ENCODE assay signal across 14 cellular contexts in the genomic region with DNA sequence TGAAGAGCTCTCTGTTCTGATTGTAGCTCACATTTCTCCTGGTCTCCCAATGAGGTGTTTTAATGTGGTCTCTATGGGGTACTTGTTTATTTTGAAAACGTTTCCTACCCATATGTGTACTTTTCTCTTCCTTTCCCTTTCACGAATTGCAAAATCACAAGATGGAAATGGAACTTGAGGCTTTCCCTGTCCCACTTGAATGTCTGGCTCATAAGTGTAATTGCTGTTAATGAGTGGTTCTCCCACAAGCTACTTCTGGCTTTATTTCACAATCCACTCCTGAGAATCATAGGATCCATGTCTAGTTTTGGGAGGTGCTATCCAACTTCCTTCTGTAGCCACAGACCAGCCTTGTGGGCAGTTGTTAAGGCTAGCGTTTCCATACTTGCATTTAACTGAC.
A peak's percentile ranks its signal among the peaks of the same experiment; 100 is the strongest.
DNase-seq lines count a peak whose midpoint lies in the region; FAIRE-seq and TF ChIP-seq lines count a peak whose summit lies in the region.
"Had no signal": no experiment of that assay in that cellular context is flagged by ENCODE, and none has a peak within 500 bp of the region (broad histone marks: within the 10 kb centered on the region; RNA-seq: fewer than 3 reads in every experiment).

No MANE protein-coding gene starts in this region.

- H3K4me1 ChIP-seq in HUES48 (ENCODE audit: control insufficient read depth, insufficient read depth, low read length) (peaks cover 19% of the 10 kb centered on the region), astrocyte (ENCODE audit: insufficient read depth, low read length) (peaks cover 16% of the 10 kb centered on the region)

- no peaks in the 10 kb centered on the region for H3K27me3 Mint-ChIP-seq in astrocyte (ENCODE audit: low read depth, unreplicated experiment)

- no peaks in the 10 kb centered on the region for H4K20me1 ChIP-seq in astrocyte (ENCODE audit: insufficient read depth, low read length)

- H2AFZ ChIP-seq in astrocyte (ENCODE audit: low read depth, low read length) = no peak overlapping the region

- H3K36me3 ChIP-seq in HUES48 (ENCODE audit: control insufficient read depth, insufficient read depth, low read length) (no peaks in the 10 kb centered on the region), astrocyte (ENCODE audit: insufficient read depth, low read length) (no peaks in the 10 kb centered on the region)

- H3K4me3 Mint-ChIP-seq in astrocyte (ENCODE audit: unreplicated experiment) = no peak overlapping the region
- H3K4me3 Mint-ChIP-seq: activated T-cell treated with anti-CD3 and anti-CD28 coated beads, Interleukin-2, amount 50 U/mL, for 4 hours; memory B cell; T-cell had no signal

- H3K27ac ChIP-seq in HUES48 (ENCODE audit: low read depth, low read length) (peak overlapping the region; percentile 92), astrocyte (ENCODE audit: low read depth, low read length) (no peak overlapping the region)

- H3K9me3 ChIP-seq in HUES48 (ENCODE audit: control insufficient read depth, insufficient read depth, low read length) (no peaks in the 10 kb centered on the region), astrocyte (ENCODE audit: insufficient read depth, low read depth, low read length) (no peaks in the 10 kb centered on the region)

- no peaks in the 10 kb centered on the region for H3K9me3 Mint-ChIP-seq in astrocyte (ENCODE audit: unreplicated experiment)
- H3K9me3 Mint-ChIP-seq: activated T-cell treated with anti-CD3 and anti-CD28 coated beads, Interleukin-2, amount 50 U/mL, for 4 hours; memory B cell; T-cell had no signal

- DNase-seq in AG09319 (ENCODE audit: extremely low read depth, low read depth) (peak; percentile 59), astrocyte (ENCODE audit: low read depth) (peak; percentile 84), kidney tubule cell (ENCODE audit: low spot score) (peak; percentile 77), NCI-H748 treated with DMSO at 0.1 percent for 48 hours (lab: John Stamatoyannopoulos, UW) (no peak), dedifferentiated amniotic fluid mesenchymal stem cell (ENCODE audit: extremely low spot score) (no peak), urothelium cell line (ENCODE audit: low spot score) (no peak)
- DNase-seq in stimulated activated CD8-positive, alpha-beta memory T cell treated with anti-CD3 and anti-CD28 coated beads, Interleukin-4, amount 100 ng/mL, for 48 hours = no peak
- DNase-seq: activated T-cell treated with anti-CD3 and anti-CD28 coated beads, Interleukin-2, amount 50 U/mL, for 4 hours; effector CD4-positive, alpha-beta T cell; NCI-H187; stimulated activated CD4-positive, alpha-beta T cell treated with anti-CD3 and anti-CD28 coated beads, Interleukin-15, amount 100 ng/mL, for 24 hours; T-cell had no signal

- no peaks in the 10 kb centered on the region for H3K36me3 Mint-ChIP-seq in astrocyte (ENCODE audit: low read depth, unreplicated experiment)
- H3K36me3 Mint-ChIP-seq: memory B cell, T-cell had no signal

- H3K27me3 ChIP-seq in HUES48 (ENCODE audit: control insufficient read depth, insufficient read depth, low read length) = no peaks in the 10 kb centered on the region
- no peaks in the 10 kb centered on the region for H3K27me3 ChIP-seq in astrocyte (ENCODE audit: insufficient read depth, low read length)

- no peak overlapping the region for H3K27ac Mint-ChIP-seq in astrocyte (ENCODE audit: unreplicated experiment)
- H3K27ac Mint-ChIP-seq: memory B cell, T-cell had no signal

- H3K4me2 ChIP-seq in astrocyte (ENCODE audit: low read length) = peak overlapping the region; percentile 36

- TF ChIP-seq CTCF in AG09319 (IDR thresholded peaks at IDR 0.05; ENCODE audit: low read depth, low read length) (no peak), astrocyte (IDR thresholded peaks at IDR 0.05; ENCODE audit: insufficient read depth, low read depth, low read length) (no peak)

- H3K9ac ChIP-seq in HUES48 (ENCODE audit: low read depth, low read length) (no peak overlapping the region), astrocyte (ENCODE audit: low read length) (no peak overlapping the region)

- H3K4me1 Mint-ChIP-seq in astrocyte (ENCODE audit: low read depth, unreplicated experiment) = peaks cover 20% of the 10 kb centered on the region
- H3K4me1 Mint-ChIP-seq: T-cell had no signal

- no peak overlapping the region; the same call in 1 of the 2 replicates for H3K4me3 ChIP-seq in HUES48 (ENCODE audit: low read depth, low read length)
- no peak overlapping the region for H3K4me3 ChIP-seq in astrocyte (ENCODE audit: insufficient read depth, low read depth, low read length)

- peak; percentile 78 for FAIRE-seq in astrocyte (lab: Jason Lieb, UNC)
- FAIRE-seq in urothelium cell line (lab: Jason Lieb, UNC) = no peak

- H3K79me2 ChIP-seq in astrocyte (ENCODE audit: insufficient read depth, low read length) = no peaks in the 10 kb centered on the region

Comparison
In these comparisons a context has a peak if more than half of its experiments do, and no peak if none do; other contexts are left out.
1. DNase-seq: peak in AG09319 (single experiment), astrocyte (single experiment) and kidney tubule cell (single experiment); none in NCI-H748 treated with DMSO at 0.1 percent for 48 hours (single experiment), dedifferentiated amniotic fluid mesenchymal stem cell (single experiment), urothelium cell line (single experiment) and stimulated activated CD8-positive, alpha-beta memory T cell treated with anti-CD3 and anti-CD28 coated beads, Interleukin-4, amount 100 ng/mL, for 48 hours (single experiment).